In the genomic region with DNA sequence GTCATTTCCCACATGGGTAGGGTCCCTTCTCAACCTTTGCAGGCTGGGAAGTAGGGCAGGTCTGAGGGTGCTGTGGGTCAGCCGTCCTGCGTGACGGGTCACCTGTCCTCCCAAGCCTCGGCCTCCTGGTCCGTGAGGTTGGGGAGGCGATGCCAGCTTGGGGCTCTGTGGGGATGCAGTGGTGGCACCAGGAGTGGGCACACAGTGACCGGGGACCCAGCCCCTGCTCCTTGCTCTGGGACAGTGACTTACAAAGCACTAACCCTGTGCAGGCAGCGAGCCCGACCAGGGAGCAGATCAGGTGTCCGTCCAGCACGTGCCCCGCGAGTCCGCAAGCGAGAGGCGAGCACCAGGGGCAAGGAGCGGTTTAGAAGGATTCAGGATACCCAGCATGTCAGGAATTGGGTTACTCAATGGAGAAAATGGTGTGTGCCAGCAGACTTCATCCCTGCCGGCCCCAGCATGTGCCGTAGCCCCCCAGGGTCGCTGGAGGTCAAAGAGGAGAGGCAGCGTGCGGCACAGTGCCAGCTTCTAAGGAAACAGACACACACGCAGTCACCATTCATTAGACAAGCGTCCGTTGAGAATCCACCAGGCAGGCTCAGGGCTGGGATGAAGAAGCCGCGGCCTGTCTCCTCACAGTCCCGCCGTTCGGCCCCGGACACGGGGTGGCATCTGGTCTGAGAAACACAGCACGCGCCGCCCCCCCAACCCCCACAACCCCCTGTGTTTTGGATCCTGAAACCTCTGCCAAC, we compare ENCODE assay signal across 1 cellular context.
A peak's percentile ranks its signal among the peaks of the same experiment; 100 is the strongest.
TF ChIP-seq lines count a peak whose summit lies in the region.

No MANE protein-coding gene starts in this region.

TF ChIP-seq in HepG2, 621 proteins besides CTCF, POLR2A, EP300 and RAD21 (continued from another document):
- TF ChIP-seq, protein P1, sequence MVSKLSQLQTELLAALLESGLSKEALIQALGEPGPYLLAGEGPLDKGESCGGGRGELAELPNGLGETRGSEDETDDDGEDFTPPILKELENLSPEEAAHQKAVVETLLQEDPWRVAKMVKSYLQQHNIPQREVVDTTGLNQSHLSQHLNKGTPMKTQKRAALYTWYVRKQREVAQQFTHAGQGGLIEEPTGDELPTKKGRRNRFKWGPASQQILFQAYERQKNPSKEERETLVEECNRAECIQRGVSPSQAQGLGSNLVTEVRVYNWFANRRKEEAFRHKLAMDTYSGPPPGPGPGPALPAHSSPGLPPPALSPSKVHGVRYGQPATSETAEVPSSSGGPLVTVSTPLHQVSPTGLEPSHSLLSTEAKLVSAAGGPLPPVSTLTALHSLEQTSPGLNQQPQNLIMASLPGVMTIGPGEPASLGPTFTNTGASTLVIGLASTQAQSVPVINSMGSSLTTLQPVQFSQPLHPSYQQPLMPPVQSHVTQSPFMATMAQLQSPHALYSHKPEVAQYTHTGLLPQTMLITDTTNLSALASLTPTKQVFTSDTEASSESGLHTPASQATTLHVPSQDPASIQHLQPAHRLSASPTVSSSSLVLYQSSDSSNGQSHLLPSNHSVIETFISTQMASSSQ (IDR thresholded peaks at IDR 0.05; ENCODE audit: low read depth) = no peak
- TF ChIP-seq, protein P1 (CRISPR knock-in tag; IDR thresholded peaks at IDR 0.05; ENCODE audit: borderline replicate concordance) = peak; percentile 14; the same call in 1 of the 2 replicates
- TF ChIP-seq ZNF501 (CRISPR knock-in tag; IDR thresholded peaks at IDR 0.05) = peak; percentile 35; the same call in 1 of the 2 replicates
- TF ChIP-seq, protein P2, sequence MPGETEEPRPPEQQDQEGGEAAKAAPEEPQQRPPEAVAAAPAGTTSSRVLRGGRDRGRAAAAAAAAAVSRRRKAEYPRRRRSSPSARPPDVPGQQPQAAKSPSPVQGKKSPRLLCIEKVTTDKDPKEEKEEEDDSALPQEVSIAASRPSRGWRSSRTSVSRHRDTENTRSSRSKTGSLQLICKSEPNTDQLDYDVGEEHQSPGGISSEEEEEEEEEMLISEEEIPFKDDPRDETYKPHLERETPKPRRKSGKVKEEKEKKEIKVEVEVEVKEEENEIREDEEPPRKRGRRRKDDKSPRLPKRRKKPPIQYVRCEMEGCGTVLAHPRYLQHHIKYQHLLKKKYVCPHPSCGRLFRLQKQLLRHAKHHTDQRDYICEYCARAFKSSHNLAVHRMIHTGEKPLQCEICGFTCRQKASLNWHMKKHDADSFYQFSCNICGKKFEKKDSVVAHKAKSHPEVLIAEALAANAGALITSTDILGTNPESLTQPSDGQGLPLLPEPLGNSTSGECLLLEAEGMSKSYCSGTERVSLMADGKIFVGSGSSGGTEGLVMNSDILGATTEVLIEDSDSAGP (CRISPR knock-in tag; IDR thresholded peaks at IDR 0.05; ENCODE audit: borderline replicate concordance) = 0 out of 2 replicates have a peak, but pooled peaks have one; percentile 55
- TF ChIP-seq ZNF589 (CRISPR knock-in tag; conservative IDR thresholded peaks at IDR 0.05) = no peak
- TF ChIP-seq ERF (CRISPR knock-in tag; IDR thresholded peaks at IDR 0.05) = no peak
- TF ChIP-seq DPF2 (CRISPR knock-in tag; IDR thresholded peaks at IDR 0.05; ENCODE audit: borderline replicate concordance, low read depth) = no peak
- TF ChIP-seq, protein P3, sequence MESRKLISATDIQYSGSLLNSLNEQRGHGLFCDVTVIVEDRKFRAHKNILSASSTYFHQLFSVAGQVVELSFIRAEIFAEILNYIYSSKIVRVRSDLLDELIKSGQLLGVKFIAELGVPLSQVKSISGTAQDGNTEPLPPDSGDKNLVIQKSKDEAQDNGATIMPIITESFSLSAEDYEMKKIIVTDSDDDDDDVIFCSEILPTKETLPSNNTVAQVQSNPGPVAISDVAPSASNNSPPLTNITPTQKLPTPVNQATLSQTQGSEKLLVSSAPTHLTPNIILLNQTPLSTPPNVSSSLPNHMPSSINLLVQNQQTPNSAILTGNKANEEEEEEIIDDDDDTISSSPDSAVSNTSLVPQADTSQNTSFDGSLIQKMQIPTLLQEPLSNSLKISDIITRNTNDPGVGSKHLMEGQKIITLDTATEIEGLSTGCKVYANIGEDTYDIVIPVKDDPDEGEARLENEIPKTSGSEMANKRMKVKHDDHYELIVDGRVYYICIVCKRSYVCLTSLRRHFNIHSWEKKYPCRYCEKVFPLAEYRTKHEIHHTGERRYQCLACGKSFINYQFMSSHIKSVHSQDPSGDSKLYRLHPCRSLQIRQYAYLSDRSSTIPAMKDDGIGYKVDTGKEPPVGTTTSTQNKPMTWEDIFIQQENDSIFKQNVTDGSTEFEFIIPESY (CRISPR knock-in tag; IDR thresholded peaks at IDR 0.05) = peak; percentile 90
- TF ChIP-seq, protein P4, sequence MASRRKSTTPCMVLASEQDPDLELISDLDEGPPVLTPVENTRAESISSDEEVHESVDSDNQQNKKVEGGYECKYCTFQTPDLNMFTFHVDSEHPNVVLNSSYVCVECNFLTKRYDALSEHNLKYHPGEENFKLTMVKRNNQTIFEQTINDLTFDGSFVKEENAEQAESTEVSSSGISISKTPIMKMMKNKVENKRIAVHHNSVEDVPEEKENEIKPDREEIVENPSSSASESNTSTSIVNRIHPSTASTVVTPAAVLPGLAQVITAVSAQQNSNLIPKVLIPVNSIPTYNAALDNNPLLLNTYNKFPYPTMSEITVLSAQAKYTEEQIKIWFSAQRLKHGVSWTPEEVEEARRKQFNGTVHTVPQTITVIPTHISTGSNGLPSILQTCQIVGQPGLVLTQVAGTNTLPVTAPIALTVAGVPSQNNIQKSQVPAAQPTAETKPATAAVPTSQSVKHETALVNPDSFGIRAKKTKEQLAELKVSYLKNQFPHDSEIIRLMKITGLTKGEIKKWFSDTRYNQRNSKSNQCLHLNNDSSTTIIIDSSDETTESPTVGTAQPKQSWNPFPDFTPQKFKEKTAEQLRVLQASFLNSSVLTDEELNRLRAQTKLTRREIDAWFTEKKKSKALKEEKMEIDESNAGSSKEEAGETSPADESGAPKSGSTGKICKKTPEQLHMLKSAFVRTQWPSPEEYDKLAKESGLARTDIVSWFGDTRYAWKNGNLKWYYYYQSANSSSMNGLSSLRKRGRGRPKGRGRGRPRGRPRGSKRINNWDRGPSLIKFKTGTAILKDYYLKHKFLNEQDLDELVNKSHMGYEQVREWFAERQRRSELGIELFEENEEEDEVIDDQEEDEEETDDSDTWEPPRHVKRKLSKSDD (CRISPR knock-in tag; IDR thresholded peaks at IDR 0.05; ENCODE audit: low read depth) = 0 out of 2 replicates have a peak, but pooled peaks have one; percentile 25
- TF ChIP-seq SCMH1 (CRISPR knock-in tag; IDR thresholded peaks at IDR 0.05; ENCODE audit: borderline replicate concordance) = no peak
- TF ChIP-seq ZNF329 (CRISPR knock-in tag; IDR thresholded peaks at IDR 0.05; ENCODE audit: low read depth) = no peak
- TF ChIP-seq THYN1 (CRISPR knock-in tag; IDR thresholded peaks at IDR 0.05; ENCODE audit: borderline replicate concordance, low read depth) = no peak
- TF ChIP-seq, protein P5, sequence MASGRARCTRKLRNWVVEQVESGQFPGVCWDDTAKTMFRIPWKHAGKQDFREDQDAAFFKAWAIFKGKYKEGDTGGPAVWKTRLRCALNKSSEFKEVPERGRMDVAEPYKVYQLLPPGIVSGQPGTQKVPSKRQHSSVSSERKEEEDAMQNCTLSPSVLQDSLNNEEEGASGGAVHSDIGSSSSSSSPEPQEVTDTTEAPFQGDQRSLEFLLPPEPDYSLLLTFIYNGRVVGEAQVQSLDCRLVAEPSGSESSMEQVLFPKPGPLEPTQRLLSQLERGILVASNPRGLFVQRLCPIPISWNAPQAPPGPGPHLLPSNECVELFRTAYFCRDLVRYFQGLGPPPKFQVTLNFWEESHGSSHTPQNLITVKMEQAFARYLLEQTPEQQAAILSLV (CRISPR knock-in tag; IDR thresholded peaks at IDR 0.05; ENCODE audit: borderline replicate concordance) = no peak
- TF ChIP-seq PPARG (CRISPR knock-in tag; conservative IDR thresholded peaks at IDR 0.05) = no peak
- no peak for TF ChIP-seq FOSL2 (CRISPR knock-in tag; IDR thresholded peaks at IDR 0.05)
- no peak for TF ChIP-seq MIXL1 (CRISPR knock-in tag; IDR thresholded peaks at IDR 0.05)
- no peak for TF ChIP-seq ZZZ3 (CRISPR knock-in tag; IDR thresholded peaks at IDR 0.05; ENCODE audit: borderline replicate concordance)
- TF ChIP-seq NR2C2 (CRISPR knock-in tag; IDR thresholded peaks at IDR 0.05; ENCODE audit: borderline replicate concordance) = no peak
TF ChIP-seq in HepG2: peak in this region for 27.
